ENCODE assay signal across 8 cellular contexts in genomic region chr11:11171854-11172253, GRCh38.
A peak's percentile ranks its signal among the peaks of the same experiment; 100 is the strongest.
DNase-seq lines count a peak whose midpoint lies in the region; ATAC-seq, FAIRE-seq and TF ChIP-seq lines count a peak whose summit lies in the region.

No MANE protein-coding gene starts in this region.

- no peak overlapping the region for H3K9ac ChIP-seq in HepG2 (ENCODE audit: insufficient read depth, low read depth, low read length)

- no peak overlapping the region for H3K4me2 ChIP-seq in HepG2 (ENCODE audit: low read depth, low read length)

- ATAC-seq in HG03066 (IDR thresholded peaks at IDR 0.05; ENCODE audit: low read depth, unreplicated experiment) (peak; percentile 80), HepG2 (no peak)
- peak; percentile 86 for ATAC-seq in activated T-helper 17 cell treated with anti-CD3 and anti-CD28 coated beads, Interleukin-2, amount 50 U/mL, for 72 hours (replicated peaks)

- TF ChIP-seq CTCF in D721Med (IDR thresholded peaks at IDR 0.05; ENCODE audit: insufficient read depth, missing control alignments) (no peak), HepG2 (CRISPR knock-in tag; IDR thresholded peaks at IDR 0.05) (no peak)

- in situ Hi-C loops in HepG2 (cut with HindIII; ENCODE audit: extremely low pct_ligation_motif_present, low pct_unique_long_range_greater_than_20kb), result no loop called here

- H3K4me1 ChIP-seq in HepG2 (ENCODE audit: insufficient read depth, low read length), result no peaks in the 10 kb centered on the region

- H3K9me3 Mint-ChIP-seq in activated T-helper 17 cell treated with anti-CD3 and anti-CD28 coated beads, Interleukin-2, amount 50 U/mL, for 72 hours, result no peaks in the 10 kb centered on the region

- 0% methylated on average over 1 of the region's 1 CpG for WGBS in HepG2 (ENCODE audit: low lambda C conversion rate)

- H4K20me1 ChIP-seq in HepG2 (ENCODE audit: insufficient read depth, low read length), result no peaks in the 10 kb centered on the region

- no peak for TF ChIP-seq EP300 in HepG2 (IDR thresholded peaks at IDR 0.05; ENCODE audit: low read depth in 2 of 2, low read length in 2 of 2)
- TF ChIP-seq EP300 in HepG2 (CRISPR knock-in tag; IDR thresholded peaks at IDR 0.05; ENCODE audit: borderline replicate concordance), result no peak

- H2AFZ ChIP-seq in HepG2 (ENCODE audit: low read length), result no peak overlapping the region

- H3K79me2 ChIP-seq in HepG2 (ENCODE audit: insufficient read depth, low read length), result no peaks in the 10 kb centered on the region

- H3K36me3 Mint-ChIP-seq in activated T-helper 17 cell treated with anti-CD3 and anti-CD28 coated beads, Interleukin-2, amount 50 U/mL, for 72 hours (ENCODE audit: low read depth), result no peaks in the 10 kb centered on the region

- no peaks in the 10 kb centered on the region for H3K36me3 ChIP-seq in HepG2 (replicated peaks in 1 of 2; ENCODE audit: control insufficient read depth in 1 of 2, insufficient read depth in 2 of 2, low read length in 2 of 2)

- DNase-seq in stimulated activated CD4-positive, alpha-beta T cell treated with anti-CD3 and anti-CD28 coated beads, Interleukin-1b, Interleukin-23, amount 100 ng/mL, for 48 hours, result peak; percentile 29
- DNase-seq in stimulated activated CD4-positive, alpha-beta T cell treated with anti-CD3 and anti-CD28 coated beads, Interleukin-4, amount 100 ng/mL, for 1 hour, result no peak
- DNase-seq in D721Med (ENCODE audit: insufficient read length, low spot score) (no peak), HT-29 (ENCODE audit: low spot score) (no peak), DMS153 treated with DMSO at 0.1 percent for 48 hours (lab: John Stamatoyannopoulos, UW; ENCODE audit: unreplicated experiment) (no peak), HepG2 (ENCODE audit: low spot score) (no peak)

- no peak for TF ChIP-seq RAD21 in HepG2 (CRISPR knock-in tag; IDR thresholded peaks at IDR 0.05)

- CTCF ChIA-PET in HepG2 (lab: Yijun Ruan, JAX; ENCODE audit: low intra/inter-chr PET ratio, low total read pairs), result no interaction called here

- no peak overlapping the region for H3K4me3 Mint-ChIP-seq in activated T-helper 17 cell treated with anti-CD3 and anti-CD28 coated beads, Interleukin-2, amount 50 U/mL, for 72 hours

- no peak for FAIRE-seq in D721Med (lab: Jason Lieb, UNC)
- FAIRE-seq in HepG2 (lab: Jason Lieb, UNC), result no peak

- no TSS peak for BruUV-seq in HepG2 (replicated peaks; lab: Mats Ljungman, UMichigan)

- POLR2A ChIA-PET in HepG2 (lab: Yijun Ruan, JAX), result no interaction called here

- H3K27ac Mint-ChIP-seq in activated T-helper 17 cell treated with anti-CD3 and anti-CD28 coated beads, Interleukin-2, amount 50 U/mL, for 72 hours, result peak overlapping the region; percentile 51

- TF ChIP-seq POLR2A in HepG2 (IDR thresholded peaks at IDR 0.05; ENCODE audit: insufficient read depth in 1 of 2, low read depth in 2 of 2, low read length in 2 of 2), result no peak

- H3K27me3 Mint-ChIP-seq in activated T-helper 17 cell treated with anti-CD3 and anti-CD28 coated beads, Interleukin-2, amount 50 U/mL, for 72 hours, result no peaks in the 10 kb centered on the region

- no peaks in the 10 kb centered on the region for H3K9me3 ChIP-seq in HepG2 (ENCODE audit: low read length)

- no peak overlapping the region for H3K27ac ChIP-seq in HepG2 (ENCODE audit: extremely low read length, insufficient read depth, low read length)

- no peak overlapping the region for H3K4me3 ChIP-seq in HepG2 (replicated peaks in 1 of 3; ENCODE audit: insufficient read depth in 1 of 3, low read depth in 2 of 3, low read length in 3 of 3)

- intact Hi-C loops in HepG2 (cut with micrococcal nuclease; ENCODE audit: unreplicated experiment), result no loop called here

- H3K27me3 ChIP-seq in HepG2 (ENCODE audit: control insufficient read depth in 1 of 2, insufficient read depth in 2 of 2, low read length in 2 of 2), result 0 out of 5 replicates have a peak, but pooled peaks cover 0 to 2% of the 10 kb centered on the region in 2 experiments

- H3K4me1 Mint-ChIP-seq in activated T-helper 17 cell treated with anti-CD3 and anti-CD28 coated beads, Interleukin-2, amount 50 U/mL, for 72 hours, result no peaks in the 10 kb centered on the region

TF ChIP-seq in HepG2, 621 proteins besides CTCF, POLR2A, EP300 and RAD21:
- no peak for TF ChIP-seq ZNF737 (CRISPR knock-in tag; IDR thresholded peaks at IDR 0.05; ENCODE audit: borderline replicate concordance)
